1 cellular context compared by ENCODE assay signal in genomic region chr4:6873792-6874461, GRCh38.
TF ChIP-seq lines count a peak whose summit lies in the region.

No MANE protein-coding gene starts in this region.

TF ChIP-seq in K562, 482 proteins besides CTCF, POLR2A, EP300 and RAD21 (continued from another document):
- TF ChIP-seq CTCFL (IDR thresholded peaks at IDR 0.05; ENCODE audit: borderline replicate concordance, insufficient read depth, low read depth, low read length, poor library complexity, severe bottlenecking), result peak; percentile 89
- peak; percentile 83 for TF ChIP-seq STAG1 (CRISPR knock-in tag; IDR thresholded peaks at IDR 0.05; ENCODE audit: borderline replicate concordance)
- peak in 1 of 2 experiments; percentile 26 for TF ChIP-seq AFF1 (IDR thresholded peaks at IDR 0.05; ENCODE audit: low read depth in 1 of 2, partially characterized antibody in 2 of 2)
- no peak for TF ChIP-seq ZNF23 (CRISPR knock-in tag; IDR thresholded peaks at IDR 0.05)
- no peak for TF ChIP-seq ETV1 (tag; conservative IDR thresholded peaks at IDR 0.05; ENCODE audit: low read depth)
- TF ChIP-seq ZBTB33 (CRISPR knock-in tag; IDR thresholded peaks at IDR 0.05), result no peak
- no peak for TF ChIP-seq MYNN (IDR thresholded peaks at IDR 0.05)
- TF ChIP-seq MYNN (CRISPR knock-in tag; IDR thresholded peaks at IDR 0.05), result no peak
